Comparison of ENCODE assay signal across 1 cellular context in the genomic region with DNA sequence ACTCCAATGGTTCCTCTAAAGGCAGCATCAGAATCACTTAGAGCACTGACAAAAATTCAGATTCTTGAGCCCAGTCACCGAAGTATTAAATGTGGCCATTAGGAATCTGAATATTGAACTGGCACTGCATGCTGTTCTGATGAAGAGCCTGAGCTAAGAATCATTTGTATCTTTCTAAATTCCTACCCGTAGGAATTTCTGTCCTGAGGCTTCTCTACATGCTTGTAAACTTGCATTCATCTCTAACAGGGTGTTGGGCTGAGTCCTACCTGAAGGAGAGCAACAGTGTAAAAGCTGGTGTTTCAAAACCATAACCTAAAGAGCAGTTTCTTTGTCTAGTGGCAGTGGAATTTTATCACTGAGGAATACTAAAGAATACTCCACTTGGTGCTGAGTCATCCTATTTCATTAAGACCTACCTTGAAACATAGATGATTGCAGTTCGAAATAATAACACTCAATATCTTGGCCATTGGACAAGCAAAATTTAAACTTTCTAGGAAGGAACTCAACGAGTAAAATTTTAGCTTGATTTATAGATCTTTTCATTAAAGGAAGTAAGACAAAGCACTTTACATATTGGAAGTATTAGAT.
TF ChIP-seq lines count a peak whose summit lies in the region.

No MANE protein-coding gene starts in this region.

TF ChIP-seq in GM23338, 12 proteins besides CTCF, POLR2A, EP300 and RAD21 (continued from another document):
- TF ChIP-seq, protein P1, sequence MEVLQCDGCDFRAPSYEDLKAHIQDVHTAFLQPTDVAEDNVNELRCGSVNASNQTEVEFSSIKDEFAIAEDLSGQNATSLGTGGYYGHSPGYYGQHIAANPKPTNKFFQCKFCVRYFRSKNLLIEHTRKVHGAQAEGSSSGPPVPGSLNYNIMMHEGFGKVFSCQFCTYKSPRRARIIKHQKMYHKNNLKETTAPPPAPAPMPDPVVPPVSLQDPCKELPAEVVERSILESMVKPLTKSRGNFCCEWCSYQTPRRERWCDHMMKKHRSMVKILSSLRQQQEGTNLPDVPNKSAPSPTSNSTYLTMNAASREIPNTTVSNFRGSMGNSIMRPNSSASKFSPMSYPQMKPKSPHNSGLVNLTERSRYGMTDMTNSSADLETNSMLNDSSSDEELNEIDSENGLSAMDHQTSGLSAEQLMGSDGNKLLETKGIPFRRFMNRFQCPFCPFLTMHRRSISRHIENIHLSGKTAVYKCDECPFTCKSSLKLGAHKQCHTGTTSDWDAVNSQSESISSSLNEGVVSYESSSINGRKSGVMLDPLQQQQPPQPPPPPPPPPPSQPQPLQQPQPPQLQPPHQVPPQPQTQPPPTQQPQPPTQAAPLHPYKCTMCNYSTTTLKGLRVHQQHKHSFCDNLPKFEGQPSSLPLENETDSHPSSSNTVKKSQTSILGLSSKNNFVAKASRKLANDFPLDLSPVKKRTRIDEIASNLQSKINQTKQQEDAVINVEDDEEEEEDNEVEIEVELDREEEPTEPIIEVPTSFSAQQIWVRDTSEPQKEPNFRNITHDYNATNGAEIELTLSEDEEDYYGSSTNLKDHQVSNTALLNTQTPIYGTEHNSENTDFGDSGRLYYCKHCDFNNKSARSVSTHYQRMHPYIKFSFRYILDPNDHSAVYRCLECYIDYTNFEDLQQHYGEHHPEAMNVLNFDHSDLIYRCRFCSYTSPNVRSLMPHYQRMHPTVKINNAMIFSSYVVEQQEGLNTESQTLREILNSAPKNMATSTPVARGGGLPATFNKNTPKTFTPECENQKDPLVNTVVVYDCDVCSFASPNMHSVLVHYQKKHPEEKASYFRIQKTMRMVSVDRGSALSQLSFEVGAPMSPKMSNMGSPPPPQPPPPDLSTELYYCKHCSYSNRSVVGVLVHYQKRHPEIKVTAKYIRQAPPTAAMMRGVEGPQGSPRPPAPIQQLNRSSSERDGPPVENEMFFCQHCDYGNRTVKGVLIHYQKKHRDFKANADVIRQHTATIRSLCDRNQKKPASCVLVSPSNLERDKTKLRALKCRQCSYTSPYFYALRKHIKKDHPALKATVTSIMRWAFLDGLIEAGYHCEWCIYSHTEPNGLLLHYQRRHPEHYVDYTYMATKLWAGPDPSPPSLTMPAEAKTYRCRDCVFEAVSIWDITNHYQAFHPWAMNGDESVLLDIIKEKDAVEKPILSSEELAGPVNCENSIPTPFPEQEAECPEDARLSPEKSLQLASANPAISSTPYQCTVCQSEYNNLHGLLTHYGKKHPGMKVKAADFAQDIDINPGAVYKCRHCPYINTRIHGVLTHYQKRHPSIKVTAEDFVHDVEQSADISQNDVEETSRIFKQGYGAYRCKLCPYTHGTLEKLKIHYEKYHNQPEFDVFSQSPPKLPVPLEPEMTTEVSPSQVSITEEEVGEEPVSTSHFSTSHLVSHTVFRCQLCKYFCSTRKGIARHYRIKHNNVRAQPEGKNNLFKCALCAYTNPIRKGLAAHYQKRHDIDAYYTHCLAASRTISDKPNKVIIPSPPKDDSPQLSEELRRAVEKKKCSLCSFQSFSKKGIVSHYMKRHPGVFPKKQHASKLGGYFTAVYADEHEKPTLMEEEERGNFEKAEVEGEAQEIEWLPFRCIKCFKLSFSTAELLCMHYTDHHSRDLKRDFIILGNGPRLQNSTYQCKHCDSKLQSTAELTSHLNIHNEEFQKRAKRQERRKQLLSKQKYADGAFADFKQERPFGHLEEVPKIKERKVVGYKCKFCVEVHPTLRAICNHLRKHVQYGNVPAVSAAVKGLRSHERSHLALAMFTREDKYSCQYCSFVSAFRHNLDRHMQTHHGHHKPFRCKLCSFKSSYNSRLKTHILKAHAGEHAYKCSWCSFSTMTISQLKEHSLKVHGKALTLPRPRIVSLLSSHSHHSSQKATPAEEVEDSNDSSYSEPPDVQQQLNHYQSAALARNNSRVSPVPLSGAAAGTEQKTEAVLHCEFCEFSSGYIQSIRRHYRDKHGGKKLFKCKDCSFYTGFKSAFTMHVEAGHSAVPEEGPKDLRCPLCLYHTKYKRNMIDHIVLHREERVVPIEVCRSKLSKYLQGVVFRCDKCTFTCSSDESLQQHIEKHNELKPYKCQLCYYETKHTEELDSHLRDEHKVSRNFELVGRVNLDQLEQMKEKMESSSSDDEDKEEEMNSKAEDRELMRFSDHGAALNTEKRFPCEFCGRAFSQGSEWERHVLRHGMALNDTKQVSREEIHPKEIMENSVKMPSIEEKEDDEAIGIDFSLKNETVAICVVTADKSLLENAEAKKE (CRISPR knock-in tag; IDR thresholded peaks at IDR 0.05) = no peak
- no peak for TF ChIP-seq ZNF114 (CRISPR knock-in tag; IDR thresholded peaks at IDR 0.05)
